In the genomic region with DNA sequence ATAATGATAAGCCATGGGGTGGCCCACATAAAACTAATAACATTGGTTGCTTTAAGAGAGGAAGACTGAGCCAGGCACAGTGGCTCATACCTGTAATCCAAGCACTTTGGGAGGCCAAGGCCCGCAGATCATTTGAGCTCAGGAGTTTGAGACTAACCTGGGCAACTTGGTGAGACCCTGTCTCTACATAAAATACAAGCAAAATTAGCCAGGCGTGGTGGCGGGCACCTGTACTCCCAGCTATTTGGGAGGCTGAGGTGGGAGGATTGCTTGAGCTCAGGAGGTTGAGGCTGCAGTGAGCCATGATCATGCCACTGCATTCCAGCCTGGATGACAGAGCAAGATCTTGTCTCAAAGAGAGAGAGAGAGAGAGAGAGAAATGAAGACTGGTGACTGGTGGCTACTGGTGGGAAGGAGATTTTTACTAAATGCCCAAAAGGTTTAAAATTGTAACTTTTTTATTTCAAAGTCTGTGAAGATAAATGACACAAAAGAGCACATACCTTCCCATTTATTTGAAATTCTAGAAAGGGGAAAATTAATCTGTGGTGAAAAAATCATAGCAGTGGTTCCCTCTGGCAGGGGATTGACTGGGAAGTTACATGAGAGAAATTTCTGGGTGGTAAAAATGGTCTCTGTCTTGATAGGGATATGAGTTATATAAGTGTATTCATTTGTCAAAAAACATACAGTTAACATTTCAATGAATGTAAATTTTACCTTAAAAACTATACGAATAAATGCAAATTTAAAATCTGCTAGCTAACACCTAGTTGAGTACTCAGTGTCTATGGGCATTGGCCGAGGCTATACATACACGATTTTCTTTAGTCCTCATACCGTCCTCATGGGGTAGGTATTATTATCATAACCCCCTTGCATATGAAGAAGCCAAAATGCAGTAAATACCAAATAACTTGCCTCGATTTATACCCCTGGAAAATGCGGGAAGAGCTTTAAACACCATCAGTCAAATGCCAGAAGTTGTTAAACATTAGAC, we compare ENCODE assay signal across 1 cellular context.
TF ChIP-seq lines count a peak whose summit lies in the region.

No MANE protein-coding gene starts in this region.

TF ChIP-seq in K562, 482 proteins besides CTCF, POLR2A, EP300 and RAD21 (continues in another document):
- TF ChIP-seq, protein P1, sequence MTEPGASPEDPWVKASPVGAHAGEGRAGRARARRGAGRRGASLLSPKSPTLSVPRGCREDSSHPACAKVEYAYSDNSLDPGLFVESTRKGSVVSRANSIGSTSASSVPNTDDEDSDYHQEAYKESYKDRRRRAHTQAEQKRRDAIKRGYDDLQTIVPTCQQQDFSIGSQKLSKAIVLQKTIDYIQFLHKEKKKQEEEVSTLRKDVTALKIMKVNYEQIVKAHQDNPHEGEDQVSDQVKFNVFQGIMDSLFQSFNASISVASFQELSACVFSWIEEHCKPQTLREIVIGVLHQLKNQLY (CRISPR knock-in tag; conservative IDR thresholded peaks at IDR 0.05): no peak; a peak in 1 of 4 replicates
- no peak for TF ChIP-seq POLR2AphosphoS2 (IDR thresholded peaks at IDR 0.05; ENCODE audit: low read length)
- no peak for TF ChIP-seq ILF3 (IDR thresholded peaks at IDR 0.05; ENCODE audit: borderline replicate concordance)
- TF ChIP-seq, protein P2, sequence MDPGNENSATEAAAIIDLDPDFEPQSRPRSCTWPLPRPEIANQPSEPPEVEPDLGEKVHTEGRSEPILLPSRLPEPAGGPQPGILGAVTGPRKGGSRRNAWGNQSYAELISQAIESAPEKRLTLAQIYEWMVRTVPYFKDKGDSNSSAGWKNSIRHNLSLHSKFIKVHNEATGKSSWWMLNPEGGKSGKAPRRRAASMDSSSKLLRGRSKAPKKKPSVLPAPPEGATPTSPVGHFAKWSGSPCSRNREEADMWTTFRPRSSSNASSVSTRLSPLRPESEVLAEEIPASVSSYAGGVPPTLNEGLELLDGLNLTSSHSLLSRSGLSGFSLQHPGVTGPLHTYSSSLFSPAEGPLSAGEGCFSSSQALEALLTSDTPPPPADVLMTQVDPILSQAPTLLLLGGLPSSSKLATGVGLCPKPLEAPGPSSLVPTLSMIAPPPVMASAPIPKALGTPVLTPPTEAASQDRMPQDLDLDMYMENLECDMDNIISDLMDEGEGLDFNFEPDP (CRISPR knock-in tag; IDR thresholded peaks at IDR 0.05): no peak
- TF ChIP-seq SOX6 (IDR thresholded peaks at IDR 0.05): no peak
- no peak for TF ChIP-seq SMARCE1 (IDR thresholded peaks at IDR 0.05)
- TF ChIP-seq SMARCA5 (IDR thresholded peaks at IDR 0.05): no peak
- TF ChIP-seq IFI16 (CRISPR knock-in tag; IDR thresholded peaks at IDR 0.05): no peak; the same call in none of the 2 replicates
- no peak for TF ChIP-seq CREB1 (IDR thresholded peaks at IDR 0.05)
- no peak for TF ChIP-seq CREB1 (CRISPR knock-in tag; IDR thresholded peaks at IDR 0.05)
- TF ChIP-seq SAFB (IDR thresholded peaks at IDR 0.05; ENCODE audit: borderline replicate concordance, low read depth, low read length): no peak
- peak; percentile 52 for TF ChIP-seq ZNF445 (CRISPR knock-in tag; IDR thresholded peaks at IDR 0.05; ENCODE audit: low read depth)
- no peak for TF ChIP-seq MTA1 (IDR thresholded peaks at IDR 0.05; ENCODE audit: borderline replicate concordance)
- no peak for TF ChIP-seq PRPF4 (IDR thresholded peaks at IDR 0.05; ENCODE audit: insufficient read depth, low read depth, low read length, poor library complexity, severe bottlenecking)
- TF ChIP-seq ARID2 (IDR thresholded peaks at IDR 0.05): no peak
- no peak for TF ChIP-seq HDAC2 (IDR thresholded peaks at IDR 0.05)
- no peak for TF ChIP-seq FOXK2 (conservative IDR thresholded peaks at IDR 0.05 in 1 of 2, IDR thresholded peaks at IDR 0.05 in 1 of 2; ENCODE audit: low read depth in 2 of 2)
- TF ChIP-seq, protein P3, sequence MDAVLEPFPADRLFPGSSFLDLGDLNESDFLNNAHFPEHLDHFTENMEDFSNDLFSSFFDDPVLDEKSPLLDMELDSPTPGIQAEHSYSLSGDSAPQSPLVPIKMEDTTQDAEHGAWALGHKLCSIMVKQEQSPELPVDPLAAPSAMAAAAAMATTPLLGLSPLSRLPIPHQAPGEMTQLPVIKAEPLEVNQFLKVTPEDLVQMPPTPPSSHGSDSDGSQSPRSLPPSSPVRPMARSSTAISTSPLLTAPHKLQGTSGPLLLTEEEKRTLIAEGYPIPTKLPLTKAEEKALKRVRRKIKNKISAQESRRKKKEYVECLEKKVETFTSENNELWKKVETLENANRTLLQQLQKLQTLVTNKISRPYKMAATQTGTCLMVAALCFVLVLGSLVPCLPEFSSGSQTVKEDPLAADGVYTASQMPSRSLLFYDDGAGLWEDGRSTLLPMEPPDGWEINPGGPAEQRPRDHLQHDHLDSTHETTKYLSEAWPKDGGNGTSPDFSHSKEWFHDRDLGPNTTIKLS (IDR thresholded peaks at IDR 0.05; ENCODE audit: borderline replicate concordance, low read depth): no peak
- no peak for TF ChIP-seq HLTF (IDR thresholded peaks at IDR 0.05)
- no peak for TF ChIP-seq SIN3B (IDR thresholded peaks at IDR 0.05; ENCODE audit: low read depth)
- TF ChIP-seq GTF2F1 (IDR thresholded peaks at IDR 0.05; ENCODE audit: low read depth, low read length): no peak
- TF ChIP-seq ZNF551 (CRISPR knock-in tag; IDR thresholded peaks at IDR 0.05): no peak
- TF ChIP-seq ZNF408 (CRISPR knock-in tag; IDR thresholded peaks at IDR 0.05; ENCODE audit: low read depth): peak; percentile 69; the same call in 1 of the 2 replicates
- TF ChIP-seq, protein P4, sequence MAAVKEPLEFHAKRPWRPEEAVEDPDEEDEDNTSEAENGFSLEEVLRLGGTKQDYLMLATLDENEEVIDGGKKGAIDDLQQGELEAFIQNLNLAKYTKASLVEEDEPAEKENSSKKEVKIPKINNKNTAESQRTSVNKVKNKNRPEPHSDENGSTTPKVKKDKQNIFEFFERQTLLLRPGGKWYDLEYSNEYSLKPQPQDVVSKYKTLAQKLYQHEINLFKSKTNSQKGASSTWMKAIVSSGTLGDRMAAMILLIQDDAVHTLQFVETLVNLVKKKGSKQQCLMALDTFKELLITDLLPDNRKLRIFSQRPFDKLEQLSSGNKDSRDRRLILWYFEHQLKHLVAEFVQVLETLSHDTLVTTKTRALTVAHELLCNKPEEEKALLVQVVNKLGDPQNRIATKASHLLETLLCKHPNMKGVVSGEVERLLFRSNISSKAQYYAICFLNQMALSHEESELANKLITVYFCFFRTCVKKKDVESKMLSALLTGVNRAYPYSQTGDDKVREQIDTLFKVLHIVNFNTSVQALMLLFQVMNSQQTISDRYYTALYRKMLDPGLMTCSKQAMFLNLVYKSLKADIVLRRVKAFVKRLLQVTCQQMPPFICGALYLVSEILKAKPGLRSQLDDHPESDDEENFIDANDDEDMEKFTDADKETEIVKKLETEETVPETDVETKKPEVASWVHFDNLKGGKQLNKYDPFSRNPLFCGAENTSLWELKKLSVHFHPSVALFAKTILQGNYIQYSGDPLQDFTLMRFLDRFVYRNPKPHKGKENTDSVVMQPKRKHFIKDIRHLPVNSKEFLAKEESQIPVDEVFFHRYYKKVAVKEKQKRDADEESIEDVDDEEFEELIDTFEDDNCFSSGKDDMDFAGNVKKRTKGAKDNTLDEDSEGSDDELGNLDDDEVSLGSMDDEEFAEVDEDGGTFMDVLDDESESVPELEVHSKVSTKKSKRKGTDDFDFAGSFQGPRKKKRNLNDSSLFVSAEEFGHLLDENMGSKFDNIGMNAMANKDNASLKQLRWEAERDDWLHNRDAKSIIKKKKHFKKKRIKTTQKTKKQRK (IDR thresholded peaks at IDR 0.05; ENCODE audit: borderline replicate concordance, low read depth, low read length): no peak
- no peak for TF ChIP-seq KHSRP (IDR thresholded peaks at IDR 0.05)
- no peak for TF ChIP-seq SRSF7 (optimal IDR thresholded peaks at IDR 0.05; ENCODE audit: low read depth, low read length)
- TF ChIP-seq ZBTB1 (CRISPR knock-in tag; IDR thresholded peaks at IDR 0.05; ENCODE audit: borderline replicate concordance, low read depth): no peak
- peak; percentile 61 for TF ChIP-seq ZNF41 (CRISPR knock-in tag; conservative IDR thresholded peaks at IDR 0.05)
- peak; percentile 89 for TF ChIP-seq ZNF76 (CRISPR knock-in tag; IDR thresholded peaks at IDR 0.05; ENCODE audit: borderline replicate concordance)
- TF ChIP-seq MEIS2 (IDR thresholded peaks at IDR 0.05; ENCODE audit: partially characterized antibody): no peak
- no peak for TF ChIP-seq ZNF436 (CRISPR knock-in tag; IDR thresholded peaks at IDR 0.05)
- TF ChIP-seq NONO (IDR thresholded peaks at IDR 0.05; ENCODE audit: low read depth in 2 of 2, low read length in 1 of 2): no peak
- TF ChIP-seq RBFOX2 (IDR thresholded peaks at IDR 0.05; ENCODE audit: low read depth, low read length): no peak
- peak; percentile 70; the same call in 1 of the 2 replicates for TF ChIP-seq ZNF140 (CRISPR knock-in tag; IDR thresholded peaks at IDR 0.05)
- peak; percentile 95 for TF ChIP-seq PHB (CRISPR knock-in tag; IDR thresholded peaks at IDR 0.05)
- no peak for TF ChIP-seq SRSF9 (IDR thresholded peaks at IDR 0.05; ENCODE audit: borderline replicate concordance, low read depth, low read length)
- TF ChIP-seq HNRNPUL1 (IDR thresholded peaks at IDR 0.05; ENCODE audit: low read length): no peak
- TF ChIP-seq TRIM24 (IDR thresholded peaks at IDR 0.05): no peak
- TF ChIP-seq SREBF2 (CRISPR knock-in tag; IDR thresholded peaks at IDR 0.05): no peak
- peak; percentile 13; the same call in 1 of the 2 replicates for TF ChIP-seq NFIX (CRISPR knock-in tag; IDR thresholded peaks at IDR 0.05; ENCODE audit: low read depth)
- no peak for TF ChIP-seq HDAC3 (IDR thresholded peaks at IDR 0.05; ENCODE audit: borderline replicate concordance, partially characterized antibody)
- no peak for TF ChIP-seq TAF7 (tag; IDR thresholded peaks at IDR 0.05)
- TF ChIP-seq ZNF232 (CRISPR knock-in tag; IDR thresholded peaks at IDR 0.05): no peak
- TF ChIP-seq NEUROD1 (IDR thresholded peaks at IDR 0.05; ENCODE audit: borderline replicate concordance, low read depth, low read length, partially characterized antibody): no peak
- no peak for TF ChIP-seq NFRKB (IDR thresholded peaks at IDR 0.05; ENCODE audit: low read depth)
- TF ChIP-seq BMI1 (IDR thresholded peaks at IDR 0.05; ENCODE audit: low read length): no peak
- peak; percentile 25; the same call in 1 of the 2 replicates for TF ChIP-seq BHLHE40 (IDR thresholded peaks at IDR 0.05; ENCODE audit: low read length)
- no peak for TF ChIP-seq XRCC4 (IDR thresholded peaks at IDR 0.05; ENCODE audit: extremely low read depth, insufficient read depth, insufficient read length)
- no peak for TF ChIP-seq ZNF75A (CRISPR knock-in tag; IDR thresholded peaks at IDR 0.05)
- TF ChIP-seq, protein P5, sequence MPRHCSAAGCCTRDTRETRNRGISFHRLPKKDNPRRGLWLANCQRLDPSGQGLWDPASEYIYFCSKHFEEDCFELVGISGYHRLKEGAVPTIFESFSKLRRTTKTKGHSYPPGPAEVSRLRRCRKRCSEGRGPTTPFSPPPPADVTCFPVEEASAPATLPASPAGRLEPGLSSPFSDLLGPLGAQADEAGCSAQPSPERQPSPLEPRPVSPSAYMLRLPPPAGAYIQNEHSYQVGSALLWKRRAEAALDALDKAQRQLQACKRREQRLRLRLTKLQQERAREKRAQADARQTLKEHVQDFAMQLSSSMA (CRISPR knock-in tag; IDR thresholded peaks at IDR 0.05): no peak
- peak; percentile 45 for TF ChIP-seq ELF2 (CRISPR knock-in tag; IDR thresholded peaks at IDR 0.05)
- TF ChIP-seq STAG1 (CRISPR knock-in tag; IDR thresholded peaks at IDR 0.05; ENCODE audit: borderline replicate concordance): no peak
- TF ChIP-seq, protein P6, sequence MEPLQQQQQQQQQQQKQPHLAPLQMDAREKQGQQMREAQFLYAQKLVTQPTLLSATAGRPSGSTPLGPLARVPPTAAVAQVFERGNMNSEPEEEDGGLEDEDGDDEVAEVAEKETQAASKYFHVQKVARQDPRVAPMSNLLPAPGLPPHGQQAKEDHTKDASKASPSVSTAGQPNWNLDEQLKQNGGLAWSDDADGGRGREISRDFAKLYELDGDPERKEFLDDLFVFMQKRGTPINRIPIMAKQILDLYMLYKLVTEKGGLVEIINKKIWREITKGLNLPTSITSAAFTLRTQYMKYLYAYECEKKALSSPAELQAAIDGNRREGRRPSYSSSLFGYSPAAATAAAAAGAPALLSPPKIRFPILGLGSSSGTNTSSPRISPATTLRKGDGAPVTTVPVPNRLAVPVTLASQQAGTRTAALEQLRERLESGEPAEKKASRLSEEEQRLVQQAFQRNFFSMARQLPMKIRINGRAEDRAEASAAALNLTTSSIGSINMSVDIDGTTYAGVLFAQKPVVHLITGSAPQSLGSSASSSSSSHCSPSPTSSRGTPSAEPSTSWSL (CRISPR knock-in tag; IDR thresholded peaks at IDR 0.05; ENCODE audit: borderline replicate concordance): peak; percentile 96
- 0 out of 2 replicates have a peak, but pooled peaks have one; percentile 15 for TF ChIP-seq DIDO1 (tag; IDR thresholded peaks at IDR 0.05; ENCODE audit: low read depth)
- TF ChIP-seq EHMT2 (IDR thresholded peaks at IDR 0.05): no peak
- TF ChIP-seq MTF1 (CRISPR knock-in tag; IDR thresholded peaks at IDR 0.05; ENCODE audit: borderline replicate concordance): peak; percentile 84; the same call in 1 of the 2 replicates
- TF ChIP-seq MYNN (IDR thresholded peaks at IDR 0.05): no peak
- TF ChIP-seq MYNN (CRISPR knock-in tag; IDR thresholded peaks at IDR 0.05): no peak
- no peak for TF ChIP-seq TAL1 (IDR thresholded peaks at IDR 0.05)
- TF ChIP-seq FIP1L1 (IDR thresholded peaks at IDR 0.05; ENCODE audit: low read depth, low read length, poor library complexity, severe bottlenecking): no peak
- no peak for TF ChIP-seq ZNF274 (IDR thresholded peaks at IDR 0.05; ENCODE audit: borderline replicate concordance, low read depth, low read length)
- TF ChIP-seq, protein P7, sequence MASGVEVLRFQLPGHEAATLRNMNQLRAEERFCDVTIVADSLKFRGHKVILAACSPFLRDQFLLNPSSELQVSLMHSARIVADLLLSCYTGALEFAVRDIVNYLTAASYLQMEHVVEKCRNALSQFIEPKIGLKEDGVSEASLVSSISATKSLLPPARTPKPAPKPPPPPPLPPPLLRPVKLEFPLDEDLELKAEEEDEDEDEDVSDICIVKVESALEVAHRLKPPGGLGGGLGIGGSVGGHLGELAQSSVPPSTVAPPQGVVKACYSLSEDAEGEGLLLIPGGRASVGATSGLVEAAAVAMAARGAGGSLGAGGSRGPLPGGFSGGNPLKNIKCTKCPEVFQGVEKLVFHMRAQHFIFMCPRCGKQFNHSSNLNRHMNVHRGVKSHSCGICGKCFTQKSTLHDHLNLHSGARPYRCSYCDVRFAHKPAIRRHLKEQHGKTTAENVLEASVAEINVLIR (CRISPR knock-in tag; IDR thresholded peaks at IDR 0.05): peak; percentile 41; the same call in 1 of the 2 replicates
- no peak for TF ChIP-seq POU5F1 (IDR thresholded peaks at IDR 0.05; ENCODE audit: borderline replicate concordance, low read depth, low read length, partially characterized antibody)
- TF ChIP-seq, protein P8, sequence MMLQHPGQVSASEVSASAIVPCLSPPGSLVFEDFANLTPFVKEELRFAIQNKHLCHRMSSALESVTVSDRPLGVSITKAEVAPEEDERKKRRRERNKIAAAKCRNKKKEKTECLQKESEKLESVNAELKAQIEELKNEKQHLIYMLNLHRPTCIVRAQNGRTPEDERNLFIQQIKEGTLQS (IDR thresholded peaks at IDR 0.05): no peak
- TF ChIP-seq, protein P8 (CRISPR knock-in tag; conservative IDR thresholded peaks at IDR 0.05): no peak; the same call in 1 of the 2 replicates
- no peak for TF ChIP-seq MCM2 (IDR thresholded peaks at IDR 0.05; ENCODE audit: low read depth)
- TF ChIP-seq NRF1 (conservative IDR thresholded peaks at IDR 0.05 in 1 of 2, IDR thresholded peaks at IDR 0.05 in 1 of 2): no peak
